10 cellular contexts compared by ENCODE assay signal in genomic region chr1:43522776-43523480, GRCh38. TPM values are rescaled to one million over a fixed set of nuclear protein-coding genes. Genes with fewer than 3 reads are reported as not detected.
DNase-seq lines count a peak whose midpoint lies in the region; ATAC-seq, FAIRE-seq and TF ChIP-seq lines count a peak whose summit lies in the region.
"Had no signal": no experiment of that assay in that cellular context is flagged by ENCODE, and none has a peak within 500 bp of the region (broad histone marks: within the 10 kb centered on the region; RNA-seq: fewer than 3 reads in every experiment).

No MANE protein-coding gene starts in this region.

- H3K36me3 Mint-ChIP-seq in activated T-helper 17 cell treated with anti-CD3 and anti-CD28 coated beads, Interleukin-2, amount 50 U/mL, for 72 hours (ENCODE audit: low read depth): no peaks in the 10 kb centered on the region

- peak; percentile 71 for DNase-seq in AG20443 (ENCODE audit: low spot score)
- peak; percentile 73 to 91 for DNase-seq in left colon
- no peak for DNase-seq in caudate nucleus (lab: John Stamatoyannopoulos, UW)
- no peak for DNase-seq in D721Med (ENCODE audit: insufficient read length, low spot score)
- DNase-seq in NCI-H1092 treated with DMSO at 0.1 percent for 48 hours (lab: John Stamatoyannopoulos, UW): no peak
- DNase-seq: activated T-cell treated with anti-CD3 and anti-CD28 coated beads, Interleukin-2, amount 50 U/mL, for 1 hour had no signal

- intact Hi-C loops in left colon (cut with DNase I, micrococcal nuclease): loop anchor here in 1 of 2 donors (10.0 kb wide), 1 partner anchor 132 kb away; the partner anchor contains the start of gene KDM4A

- H3K4me1 Mint-ChIP-seq in activated T-helper 17 cell treated with anti-CD3 and anti-CD28 coated beads, Interleukin-2, amount 50 U/mL, for 72 hours: no peaks in the 10 kb centered on the region

- peaks cover 46% of the 10 kb centered on the region for H3K27me3 Mint-ChIP-seq in activated T-helper 17 cell treated with anti-CD3 and anti-CD28 coated beads, Interleukin-2, amount 50 U/mL, for 72 hours

- no peak for TF ChIP-seq EP300 in Ishikawa (IDR thresholded peaks at IDR 0.05; ENCODE audit: borderline replicate concordance)

- no peak for FAIRE-seq in D721Med (lab: Jason Lieb, UNC)
- FAIRE-seq: endometrium had no signal

- H3K9me3 Mint-ChIP-seq in activated T-helper 17 cell treated with anti-CD3 and anti-CD28 coated beads, Interleukin-2, amount 50 U/mL, for 72 hours: no peaks in the 10 kb centered on the region

- TF ChIP-seq CTCF in D721Med (IDR thresholded peaks at IDR 0.05; ENCODE audit: insufficient read depth, missing control alignments): no peak

- no peak overlapping the region for H3K4me3 Mint-ChIP-seq in activated T-helper 17 cell treated with anti-CD3 and anti-CD28 coated beads, Interleukin-2, amount 50 U/mL, for 72 hours

- H3K27ac Mint-ChIP-seq in activated T-helper 17 cell treated with anti-CD3 and anti-CD28 coated beads, Interleukin-2, amount 50 U/mL, for 72 hours: no peak overlapping the region

- peak; percentile 52 for ATAC-seq in activated T-helper 17 cell treated with anti-CD3 and anti-CD28 coated beads, Interleukin-2, amount 50 U/mL, for 72 hours (replicated peaks)
- peak; percentile 91 for ATAC-seq in left colon
- no peak for ATAC-seq in HG02981 (IDR thresholded peaks at IDR 0.05; ENCODE audit: unreplicated experiment)

- TF ChIP-seq RAD21 in Ishikawa (IDR thresholded peaks at IDR 0.05; ENCODE audit: low read depth): no peak

- H3K27ac ChIP-seq in caudate nucleus (ENCODE audit: low read depth, low read length): no peak overlapping the region

TF ChIP-seq in Ishikawa, 13 proteins besides CTCF, POLR2A, EP300 and RAD21:
- TF ChIP-seq CEBPB (IDR thresholded peaks at IDR 0.05): peak; percentile 38; the same call in 1 of the 2 replicates
- TF ChIP-seq USF1 (IDR thresholded peaks at IDR 0.05): no peak
- no peak for TF ChIP-seq YY1 (IDR thresholded peaks at IDR 0.05; ENCODE audit: low read depth)
- peak; percentile 70 for TF ChIP-seq MAX (IDR thresholded peaks at IDR 0.05)

RNA-seq across cellular contexts. Expression of gene PTPRF, which starts 7.8 kb away (rescaled TPM):
- 10 to 100 TPM in 1 of 2 donors, 1 to 10 TPM in 1; 6.3 to 30.7 TPM for total RNA-seq in activated T-helper 17 cell treated with anti-CD3 and anti-CD28 coated beads, Interleukin-2, amount 50 U/mL, for 72 hours
- total RNA-seq in left colon: 100 to 1,000 TPM; 514 to 671 TPM

Comparison
In these comparisons a context has a peak if more than half of its experiments do, and no peak if none do; other contexts are left out.
1. DNase-seq: peak in AG20443 (single experiment) and left colon (2 of 2); none in caudate nucleus (0 of 61), D721Med (single experiment) and NCI-H1092 treated with DMSO at 0.1 percent for 48 hours (single experiment).
2. RNA of gene PTPRF, which starts 7.8 kb away (total RNA-seq): 514 to 671 TPM in left colon; 6.3 to 30.7 TPM in activated T-helper 17 cell treated with anti-CD3 and anti-CD28 coated beads, Interleukin-2, amount 50 U/mL, for 72 hours; every median in the first group is over 10 times any median in the second.